ENCODE assay signal across 17 cellular contexts in genomic region chr13:35694549-35695233, GRCh38.
"Had no signal": no experiment of that assay in that cellular context is flagged by ENCODE, and none has a peak within 500 bp of the region (broad histone marks: within the 10 kb centered on the region; RNA-seq: fewer than 3 reads in every experiment).

No MANE protein-coding gene starts in this region.

- H3K4me1 ChIP-seq: colonic mucosa, esophagus squamous epithelium, left lung, parathyroid adenoma had no signal

- H3K27me3 Mint-ChIP-seq: activated naive CD4-positive, alpha-beta T cell treated with anti-CD3 and anti-CD28 coated beads, Interleukin-2, amount 50 U/mL, for 24 hours had no signal

- H3K4me3 Mint-ChIP-seq: activated CD4-positive, alpha-beta T cell treated with anti-CD3 and anti-CD28 coated beads, Interleukin-2, amount 10 ng/mL, durations not matched to agents 24 days and 14 days; activated CD8-positive, alpha-beta T cell treated with anti-CD3 and anti-CD28 coated beads, Interleukin-2, amount 10 ng/mL, durations not matched to agents 7 days and 5 days; activated naive CD4-positive, alpha-beta T cell treated with anti-CD3 and anti-CD28 coated beads, Interleukin-2, amount 50 U/mL, for 24 hours; naive B cell; type B pancreatic cell had no signal

- H3K27ac ChIP-seq: colonic mucosa, esophagus squamous epithelium, left lung, parathyroid adenoma had no signal

- H3K27me3 ChIP-seq: colonic mucosa, esophagus squamous epithelium, left lung had no signal

- DNase-seq: activated CD4-positive, alpha-beta T cell treated with anti-CD3 and anti-CD28 coated beads, Interleukin-2, amount 10 ng/mL, durations not matched to agents 24 days and 14 days; activated CD4-positive, CD25-positive, alpha-beta regulatory T cell; activated CD8-positive, alpha-beta memory T cell treated with anti-CD3 and anti-CD28 coated beads, Interleukin-2, amount 50 U/mL, for 4 hours; activated CD8-positive, alpha-beta T cell treated with anti-CD3 and anti-CD28 coated beads, Interleukin-2, amount 10 ng/mL, durations not matched to agents 7 days and 5 days; activated effector memory CD4-positive, alpha-beta T cell treated with anti-CD3 and anti-CD28 coated beads, Interleukin-2, amount 50 U/mL, for 16 hours; activated T-cell treated with anti-CD3 and anti-CD28 coated beads, Interleukin-2, amount 50 U/mL, for 48 hours; colonic mucosa; esophagus squamous epithelium; hippocampal formation; left lung; naive B cell; stimulated activated CD4-positive, alpha-beta T cell treated with anti-CD3 and anti-CD28 coated beads, Interleukin-15, amount 100 ng/mL, for 24 hours; stimulated activated CD4-positive, alpha-beta T cell treated with anti-CD3 and anti-CD28 coated beads, Interleukin-4, amount 100 ng/mL, for 1 hour; stimulated activated naive CD8-positive, alpha-beta T cell treated with anti-CD3 and anti-CD28 coated beads, Interleukin-15, Interleukin-2, amounts not matched to agents 100 U/mL and 50 U/mL, for 24 hours had no signal

- H3K9me3 ChIP-seq: colonic mucosa, esophagus squamous epithelium, left lung had no signal

- H3K9ac ChIP-seq: parathyroid adenoma had no signal

- H3K27ac Mint-ChIP-seq: activated CD4-positive, alpha-beta T cell treated with anti-CD3 and anti-CD28 coated beads, Interleukin-2, amount 10 ng/mL, durations not matched to agents 24 days and 14 days; activated CD8-positive, alpha-beta T cell treated with anti-CD3 and anti-CD28 coated beads, Interleukin-2, amount 10 ng/mL, durations not matched to agents 7 days and 5 days; activated naive CD4-positive, alpha-beta T cell treated with anti-CD3 and anti-CD28 coated beads, Interleukin-2, amount 50 U/mL, for 24 hours; naive B cell; type B pancreatic cell had no signal

- H3K9me3 Mint-ChIP-seq: activated CD4-positive, alpha-beta T cell treated with anti-CD3 and anti-CD28 coated beads, Interleukin-2, amount 10 ng/mL, durations not matched to agents 24 days and 14 days; activated naive CD4-positive, alpha-beta T cell treated with anti-CD3 and anti-CD28 coated beads, Interleukin-2, amount 50 U/mL, for 24 hours; type B pancreatic cell had no signal

- H3K4me3 ChIP-seq: colonic mucosa, esophagus squamous epithelium, left lung had no signal

- H2AFZ ChIP-seq: parathyroid adenoma had no signal

- ATAC-seq: activated CD8-positive, alpha-beta T cell treated with anti-CD3 and anti-CD28 coated beads, Interleukin-2, amount 10 ng/mL, durations not matched to agents 7 days and 5 days; left lung; stimulated activated naive CD8-positive, alpha-beta T cell treated with anti-CD3 and anti-CD28 coated beads, Interleukin-15, Interleukin-2, amounts not matched to agents 100 U/mL and 50 U/mL, for 24 hours had no signal

- H3K4me1 Mint-ChIP-seq: activated CD4-positive, alpha-beta T cell treated with anti-CD3 and anti-CD28 coated beads, Interleukin-2, amount 10 ng/mL, durations not matched to agents 24 days and 14 days; activated naive CD4-positive, alpha-beta T cell treated with anti-CD3 and anti-CD28 coated beads, Interleukin-2, amount 50 U/mL, for 24 hours; naive B cell had no signal

- H3K36me3 ChIP-seq: colonic mucosa, esophagus squamous epithelium, left lung had no signal

- H3K36me3 Mint-ChIP-seq: activated naive CD4-positive, alpha-beta T cell treated with anti-CD3 and anti-CD28 coated beads, Interleukin-2, amount 50 U/mL, for 24 hours; naive B cell; type B pancreatic cell had no signal

- H3K79me2 ChIP-seq: parathyroid adenoma had no signal
